In genomic region chr5:131523500-131524185, GRCh38 we compare ENCODE assay signal across 26 cellular contexts.
DNase-seq lines count a peak whose midpoint lies in the region; ATAC-seq, FAIRE-seq and TF ChIP-seq lines count a peak whose summit lies in the region.
"Had no signal": no experiment of that assay in that cellular context is flagged by ENCODE, and none has a peak within 500 bp of the region (broad histone marks: within the 10 kb centered on the region; RNA-seq: fewer than 3 reads in every experiment).

No MANE protein-coding gene starts in this region.

- H3K4me3 Mint-ChIP-seq in memory B cell, result no peak overlapping the region

- no peak for ATAC-seq in memory B cell (ENCODE audit: low read depth)
- ATAC-seq: Panc1 had no signal

- no peak for TF ChIP-seq CTCF in D721Med (IDR thresholded peaks at IDR 0.05; ENCODE audit: insufficient read depth, missing control alignments)

- H3K27ac Mint-ChIP-seq in memory B cell, result peak overlapping the region; percentile 18

- H3K27me3 Mint-ChIP-seq in memory B cell, result no peaks in the 10 kb centered on the region

- H3K4me1 Mint-ChIP-seq in memory B cell, result peaks cover 21% of the 10 kb centered on the region

- no peaks in the 10 kb centered on the region for H3K9me3 Mint-ChIP-seq in memory B cell

- FAIRE-seq in D721Med (lab: Jason Lieb, UNC), result peak; percentile 61
- FAIRE-seq: small intestine had no signal

- DNase-seq in NCI-H2171 treated with DMSO at 0.1 percent for 48 hours (lab: John Stamatoyannopoulos, UW) (peak; percentile 56), NCI-H2171 (lab: John Stamatoyannopoulos, UW) (no peak), D721Med (ENCODE audit: insufficient read length, low spot score) (no peak), SK-N-DZ (ENCODE audit: low spot score) (peak; percentile 37), memory B cell (ENCODE audit: low spot score in 2 of 2) (no peak), C1 segment of cervical spinal cord (lab: John Stamatoyannopoulos, UW) (no peak), DMS153 treated with DMSO at 0.1 percent for 48 hours (lab: John Stamatoyannopoulos, UW; ENCODE audit: unreplicated experiment) (no peak), NCI-H510A treated with DMSO at 0.1 percent for 48 hours (lab: John Stamatoyannopoulos, UW) (no peak)
- DNase-seq: 8988T; activated CD4-positive, alpha-beta T cell treated with anti-CD3 and anti-CD28 coated beads, Interleukin-2, amount 50 U/mL, for 48 hours; activated CD4-positive, CD25-positive, alpha-beta regulatory T cell; activated CD8-positive, alpha-beta memory T cell treated with anti-CD3 and anti-CD28 coated beads, Interleukin-2, amount 50 U/mL, for 48 hours; cerebellar nuclear complex; DMS79 treated with DMSO at 0.1 percent for 48 hours; dorsolateral prefrontal cortex; HCEC 1CT; Kasumi-1; left ventricle myocardium inferior; NCI-H1436 treated with DMSO at 0.1 percent for 48 hours; SHP77; small intestine; stimulated activated CD4-positive, alpha-beta T cell treated with anti-CD3 and anti-CD28 coated beads, Interleukin-1b, Interleukin-23, amount 100 ng/mL, for 48 hours; stimulated activated CD8-positive, alpha-beta memory T cell treated with anti-CD3 and anti-CD28 coated beads, Interleukin-4, amount 100 ng/mL, for 48 hours; stomach; tibial artery had no signal

- H3K36me3 Mint-ChIP-seq in memory B cell, result peaks cover 15% of the 10 kb centered on the region

Comparison
In these comparisons a context has a peak if more than half of its experiments do, and no peak if none do; other contexts are left out.
1. DNase-seq: peak in NCI-H2171 treated with DMSO at 0.1 percent for 48 hours (single experiment) and SK-N-DZ (single experiment); none in NCI-H2171 (single experiment), D721Med (single experiment), memory B cell (0 of 2), C1 segment of cervical spinal cord (0 of 14), DMS153 treated with DMSO at 0.1 percent for 48 hours (single experiment) and NCI-H510A treated with DMSO at 0.1 percent for 48 hours (single experiment).